In the genomic region with DNA sequence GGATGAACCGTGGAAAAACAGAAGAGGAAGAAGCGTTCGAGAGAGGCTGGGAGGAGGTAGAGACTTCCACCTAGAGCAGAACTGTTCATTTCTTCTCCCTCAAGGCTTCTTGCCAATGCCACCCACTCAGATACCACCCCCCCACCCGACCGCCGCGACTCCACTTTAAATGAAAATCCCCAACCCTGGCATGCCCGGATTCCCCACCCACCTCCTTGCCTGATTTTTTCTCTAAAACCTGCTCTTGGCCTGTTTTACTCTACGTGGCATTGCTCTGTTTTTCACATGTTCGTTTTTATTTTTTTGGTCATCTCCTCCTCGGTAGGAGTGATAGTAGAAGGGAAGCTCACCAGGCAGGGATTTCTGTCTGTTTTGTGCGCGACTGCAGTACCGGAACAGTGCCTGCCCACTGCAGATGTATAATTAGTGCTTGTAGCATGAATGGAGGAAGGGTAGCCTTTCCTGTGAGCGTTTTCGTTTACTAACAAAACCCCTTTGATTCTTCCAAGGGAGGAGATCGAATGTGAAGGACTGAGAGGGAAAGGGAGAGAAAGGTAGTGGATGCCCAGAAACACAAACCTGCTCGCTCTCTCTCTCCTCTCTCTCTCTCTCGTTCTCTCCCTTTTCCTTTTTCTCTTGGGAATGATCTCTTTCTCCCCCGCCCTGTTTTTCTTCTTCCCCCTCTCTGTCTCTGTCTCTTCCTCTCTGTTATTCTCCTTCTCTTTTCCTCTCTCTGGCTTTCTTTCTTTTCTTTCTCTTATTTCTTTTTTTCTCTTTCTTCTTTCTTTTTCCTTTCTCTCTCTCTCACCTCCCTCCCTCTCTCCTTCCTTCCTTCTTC, we compare ENCODE assay signal across 11 cellular contexts. TPM values are rescaled to one million over a fixed set of nuclear protein-coding genes. Genes with fewer than 3 reads are reported as not detected.
A peak's percentile ranks its signal among the peaks of the same experiment; 100 is the strongest.
DNase-seq lines count a peak whose midpoint lies in the region; ATAC-seq and TF ChIP-seq lines count a peak whose summit lies in the region.
"Had no signal": no experiment of that assay in that cellular context is flagged by ENCODE, and none has a peak within 500 bp of the region (broad histone marks: within the 10 kb centered on the region; RNA-seq: fewer than 3 reads in every experiment).

No MANE protein-coding gene starts in this region.

- H3K27ac ChIP-seq in effector memory CD4-positive, alpha-beta T cell (ENCODE audit: insufficient read depth, low read length, poor library complexity, severe bottlenecking): no peak overlapping the region
- H3K27ac ChIP-seq: ovary, PC-9 had no signal

- H3K9me3 Mint-ChIP-seq in type B pancreatic cell: peaks cover 2% of the 10 kb centered on the region

- H3K27me3 Mint-ChIP-seq in type B pancreatic cell: peaks cover 85% of the 10 kb centered on the region

- H3K4me1 ChIP-seq in effector memory CD4-positive, alpha-beta T cell (ENCODE audit: control insufficient read depth, insufficient read depth, low read length, poor library complexity, severe bottlenecking): peaks cover 47% of the 10 kb centered on the region

- no peak for TF ChIP-seq CTCF in type B pancreatic cell (conservative IDR thresholded peaks at IDR 0.05)

- H3K9me3 ChIP-seq in effector memory CD4-positive, alpha-beta T cell (ENCODE audit: control insufficient read depth, low read length): no peaks in the 10 kb centered on the region
- H3K9me3 ChIP-seq: ovary had no signal

- peak overlapping the region; percentile 53 for H3K4me3 Mint-ChIP-seq in type B pancreatic cell

- no peaks in the 10 kb centered on the region for H3K36me3 ChIP-seq in effector memory CD4-positive, alpha-beta T cell (ENCODE audit: control insufficient read depth, insufficient read depth, low read length)
- H3K36me3 ChIP-seq: ovary had no signal

- peak; percentile 14 for DNase-seq in stimulated activated CD4-positive, alpha-beta T cell treated with anti-CD3 and anti-CD28 coated beads, Interleukin-2, amount 100 ng/mL, for 4 hours (ENCODE audit: low read depth)
- DNase-seq in stimulated activated CD4-positive, alpha-beta T cell treated with anti-CD3 and anti-CD28 coated beads, Interleukin-2, amount 100 ng/mL, for 24 hours: no peak
- DNase-seq in OCI-M1 (lab: John Stamatoyannopoulos, UW) (peak; percentile 14), type B pancreatic cell (ENCODE audit: extremely low spot score, unreplicated experiment) (no peak), NCI-H82 treated with DMSO at 0.1 percent for 48 hours (lab: John Stamatoyannopoulos, UW; ENCODE audit: unreplicated experiment) (no peak)
- DNase-seq in effector memory CD4-positive, alpha-beta T cell: no peak
- DNase-seq: dermis blood vessel endothelial cell, ovary, PC-9 had no signal

- no peak for ATAC-seq in HG02610 (IDR thresholded peaks at IDR 0.05; ENCODE audit: unreplicated experiment)
- ATAC-seq in GM18511 (IDR thresholded peaks at IDR 0.05; ENCODE audit: unreplicated experiment): no peak

- peaks cover 40% of the 10 kb centered on the region for H3K27me3 ChIP-seq in effector memory CD4-positive, alpha-beta T cell (replicated peaks; ENCODE audit: control insufficient read depth, insufficient read depth, low read length, poor library complexity, severe bottlenecking)
- H3K27me3 ChIP-seq: ovary had no signal

- H3K36me3 Mint-ChIP-seq in type B pancreatic cell: no peaks in the 10 kb centered on the region

- no peak overlapping the region for H3K27ac Mint-ChIP-seq in type B pancreatic cell

- peak overlapping the region; percentile 3 for H3K4me3 ChIP-seq in effector memory CD4-positive, alpha-beta T cell (ENCODE audit: insufficient read depth, low read depth, low read length, poor library complexity, severe bottlenecking)
- H3K4me3 ChIP-seq: ovary, PC-9 had no signal

- peaks cover 11% of the 10 kb centered on the region for H3K4me1 Mint-ChIP-seq in type B pancreatic cell (ENCODE audit: unreplicated experiment)

RNA-seq across cellular contexts. Expression of a gene that starts 2.2 kb away (rescaled TPM):
- total RNA-seq in type B pancreatic cell (ENCODE audit: low replicate concordance): 0.74 and 1.0 TPM in 2 replicates
- total RNA-seq: dermis blood vessel endothelial cell, PC-9 had no signal

RNA-seq across cellular contexts. Expression of a gene that starts 57.9 kb away (rescaled TPM):
- total RNA-seq in type B pancreatic cell (ENCODE audit: low replicate concordance): 1.3 and 3.4 TPM in 2 replicates

Comparison
In these comparisons a context has a peak if more than half of its experiments do, and no peak if none do; other contexts are left out.
1. DNase-seq: peak in stimulated activated CD4-positive, alpha-beta T cell treated with anti-CD3 and anti-CD28 coated beads, Interleukin-2, amount 100 ng/mL, for 4 hours (single experiment) and OCI-M1 (single experiment); none in stimulated activated CD4-positive, alpha-beta T cell treated with anti-CD3 and anti-CD28 coated beads, Interleukin-2, amount 100 ng/mL, for 24 hours (0 of 2), effector memory CD4-positive, alpha-beta T cell (0 of 3), type B pancreatic cell (single experiment) and NCI-H82 treated with DMSO at 0.1 percent for 48 hours (single experiment).